Comparison of ENCODE assay signal across 1 cellular context in genomic region chr2:27209621-27210401, GRCh38.
TF ChIP-seq lines count a peak whose summit lies in the region.

No MANE protein-coding gene starts in this region.

TF ChIP-seq in GM12878, 131 proteins besides CTCF, POLR2A, EP300 and RAD21:
- TF ChIP-seq NFIC (IDR thresholded peaks at IDR 0.05; ENCODE audit: low read depth, low read length) = no peak
- peak; percentile 28; the same call in 1 of the 2 replicates for TF ChIP-seq IKZF1 (conservative IDR thresholded peaks at IDR 0.05)
- no peak for TF ChIP-seq PRDM15 (CRISPR knock-in tag; IDR thresholded peaks at IDR 0.05)
- peak in 1 of 2 experiments; percentile 25; a peak in 1 of 4 replicates for TF ChIP-seq IKZF2 (IDR thresholded peaks at IDR 0.05)
- no peak for TF ChIP-seq MTA2 (IDR thresholded peaks at IDR 0.05; ENCODE audit: low read depth)
- peak; percentile 50; the same call in 1 of the 2 replicates for TF ChIP-seq RELB (IDR thresholded peaks at IDR 0.05; ENCODE audit: low read depth)
- TF ChIP-seq PBX3 (IDR thresholded peaks at IDR 0.05; ENCODE audit: insufficient replicate concordance, low read depth, low read length) = no peak
- TF ChIP-seq RUNX3 (IDR thresholded peaks at IDR 0.05; ENCODE audit: low read length) = peak; percentile 52
TF ChIP-seq in GM12878: peak in this region for 4.
